ENCODE assay signal across 23 cellular contexts in the genomic region with DNA sequence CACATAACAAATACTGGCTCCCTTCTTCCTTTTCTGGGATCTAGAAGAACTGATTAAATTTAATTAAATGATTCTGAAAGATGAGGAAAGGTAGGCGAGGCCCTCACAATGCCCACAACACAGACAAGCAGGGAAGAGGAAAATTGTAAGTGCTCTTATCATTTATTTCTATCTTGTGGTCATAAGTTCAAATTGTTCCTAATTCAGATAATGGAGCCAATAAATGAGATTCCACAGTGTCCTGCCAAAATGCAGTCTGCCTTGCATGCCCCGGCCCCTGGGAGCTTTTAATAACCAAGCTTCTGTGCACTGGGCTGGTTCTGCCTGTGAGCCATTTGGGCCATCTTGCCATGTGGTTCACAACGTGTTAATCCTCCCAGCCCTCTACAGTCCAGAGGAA.
"Had no signal": no experiment of that assay in that cellular context is flagged by ENCODE, and none has a peak within 500 bp of the region (broad histone marks: within the 10 kb centered on the region; RNA-seq: fewer than 3 reads in every experiment).

No MANE protein-coding gene starts in this region.

- H3K4me1 ChIP-seq: esophagus muscularis mucosa, foreskin keratinocyte, gastroesophageal sphincter, lower lobe of right lung, psoas muscle, spleen, tibial nerve, upper lobe of left lung had no signal

- H3K4me3 ChIP-seq: coronary artery, esophagus muscularis mucosa, gastroesophageal sphincter, lower lobe of right lung, psoas muscle, skin epidermis, spleen, thoracic aorta, tibial nerve, upper lobe of left lung had no signal

- DNase-seq: dermis blood vessel endothelial cell; effector memory CD4-positive, alpha-beta T cell; foreskin keratinocyte; hypothalamus; left ventricle myocardium superior; lower lobe of right lung; naive thymus-derived CD8-positive, alpha-beta T cell; nephron progenitor cell; nucleus accumbens; psoas muscle; right cardiac atrium; spleen; stimulated activated CD4-positive, alpha-beta T cell treated with anti-CD3 and anti-CD28 coated beads, Interleukin-15, amount 100 ng/mL, for 24 hours; stimulated activated CD4-positive, alpha-beta T cell treated with anti-CD3 and anti-CD28 coated beads, Interleukin-2, amount 100 ng/mL, for 48 hours; stimulated activated naive B cell treated with anti-CD40 and anti-IgM and Interleukin-4, amounts not matched to agents 10 μg/mL and 1 μg/mL and 100 μg/mL, for 72 hours; upper lobe of left lung had no signal

- H3K4me3 Mint-ChIP-seq: naive thymus-derived CD8-positive, alpha-beta T cell; nephron progenitor cell; stimulated activated naive B cell treated with anti-CD40 and anti-IgM and Interleukin-4, amounts not matched to agents 10 μg/mL and 1 μg/mL and 100 μg/mL, for 72 hours; stimulated activated naive CD8-positive, alpha-beta T cell treated with anti-CD3 and anti-CD28 coated beads, Interleukin-15, Interleukin-2, amounts not matched to agents 100 ng/mL and 50 ng/mL, for 24 hours had no signal

- H3K27ac Mint-ChIP-seq: nephron progenitor cell; stimulated activated naive B cell treated with anti-CD40 and anti-IgM and Interleukin-4, amounts not matched to agents 10 μg/mL and 1 μg/mL and 100 μg/mL, for 72 hours; stimulated activated naive CD8-positive, alpha-beta T cell treated with anti-CD3 and anti-CD28 coated beads, Interleukin-15, Interleukin-2, amounts not matched to agents 100 ng/mL and 50 ng/mL, for 24 hours had no signal

- ATAC-seq: foreskin keratinocyte; gastroesophageal sphincter; left ventricle myocardium superior; lower lobe of right lung; naive thymus-derived CD8-positive, alpha-beta T cell; psoas muscle; right cardiac atrium; stimulated activated naive B cell treated with anti-CD40 and anti-IgM and Interleukin-4, amounts not matched to agents 10 μg/mL and 1 μg/mL and 100 μg/mL, for 72 hours had no signal

- H3K36me3 ChIP-seq: esophagus muscularis mucosa, gastroesophageal sphincter, lower lobe of right lung, spleen, thoracic aorta, tibial nerve, upper lobe of left lung had no signal

- H3K27me3 Mint-ChIP-seq: stimulated activated naive CD8-positive, alpha-beta T cell treated with anti-CD3 and anti-CD28 coated beads, Interleukin-15, Interleukin-2, amounts not matched to agents 100 ng/mL and 50 ng/mL, for 24 hours had no signal

- H3K27me3 ChIP-seq: foreskin keratinocyte, gastroesophageal sphincter, tibial nerve, upper lobe of left lung had no signal

- H3K4me1 Mint-ChIP-seq: naive thymus-derived CD8-positive, alpha-beta T cell; stimulated activated naive B cell treated with anti-CD40 and anti-IgM and Interleukin-4, amounts not matched to agents 10 μg/mL and 1 μg/mL and 100 μg/mL, for 72 hours had no signal

- H3K27ac ChIP-seq: coronary artery, esophagus muscularis mucosa, foreskin keratinocyte, gastroesophageal sphincter, lower lobe of right lung, psoas muscle, skin epidermis, spleen, thoracic aorta, tibial nerve, upper lobe of left lung had no signal

- H3K9me3 ChIP-seq: lower lobe of right lung, psoas muscle, thoracic aorta had no signal
